In the genomic region with DNA sequence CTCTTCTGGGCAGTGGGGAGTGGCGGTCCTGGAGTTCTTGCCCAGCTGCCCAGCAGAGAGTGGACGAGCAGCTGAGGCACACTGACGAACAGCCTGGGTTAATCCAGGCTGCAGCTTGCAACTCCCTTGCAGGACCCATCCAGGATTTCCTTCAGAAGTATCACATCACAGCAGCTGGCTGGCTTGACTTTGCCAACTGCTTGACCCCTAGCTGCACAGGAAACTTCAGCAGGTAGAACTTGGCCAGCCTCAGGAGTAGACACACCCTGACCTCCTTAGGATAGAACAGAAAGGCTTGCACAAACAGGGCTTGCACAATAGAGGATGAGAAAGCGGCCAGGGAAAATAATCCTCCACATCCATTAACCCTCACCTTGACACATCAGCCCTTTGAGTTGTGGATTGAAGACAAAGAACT, we compare ENCODE assay signal across 16 cellular contexts. TPM values are rescaled to one million over a fixed set of nuclear protein-coding genes. Genes with fewer than 3 reads are reported as not detected.
DNase-seq lines count a peak whose midpoint lies in the region; ATAC-seq and TF ChIP-seq lines count a peak whose summit lies in the region.
"Had no signal": no experiment of that assay in that cellular context is flagged by ENCODE, and none has a peak within 500 bp of the region (broad histone marks: within the 10 kb centered on the region; RNA-seq: fewer than 3 reads in every experiment).

No MANE protein-coding gene starts in this region.

- no peaks in the 10 kb centered on the region for H3K27me3 ChIP-seq in tibial nerve
- H3K27me3 ChIP-seq: esophagus muscularis mucosa, tibial artery had no signal

- TF ChIP-seq CTCF in mucosa of descending colon (IDR thresholded peaks at IDR 0.05) (no peak), tibial nerve (IDR thresholded peaks at IDR 0.05) (no peak)

- 66 to 75% methylated on average over 4 of the region's 4 CpGs for WGBS in tibial nerve, 2 donors

- DNase-seq in amniotic epithelial cell (ENCODE audit: low read depth) = peak; percentile 79
- DNase-seq in Right ventricle myocardium superior = no peak
- no peak for DNase-seq in mucosa of descending colon
- peak; percentile 19 to 45 for DNase-seq in tibial nerve (ENCODE audit: low spot score in 2 of 2)
- DNase-seq in activated CD4-positive, alpha-beta T cell treated with anti-CD3 and anti-CD28 coated beads for 48 hours = no peak
- DNase-seq in DMS79 treated with DMSO at 0.1 percent for 48 hours (lab: John Stamatoyannopoulos, UW) = no peak
- DNase-seq: activated CD4-positive, CD25-positive, alpha-beta regulatory T cell treated with anti-CD3 and anti-CD28 coated beads, Interleukin-2, amount 50 U/mL, for 72 hours; activated gamma-delta T cell treated with Interleukin-2 at 50 U/mL for 16 hours; cortex of kidney; NCI-H2029; NCI-H510A; small intestine had no signal

- H3K9me3 ChIP-seq in mucosa of descending colon (no peaks in the 10 kb centered on the region), tibial nerve (no peaks in the 10 kb centered on the region)
- H3K9me3 ChIP-seq: esophagus muscularis mucosa, tibial artery had no signal

- ATAC-seq in Right ventricle myocardium superior (ENCODE audit: poor library complexity) (peak; percentile 14), mucosa of descending colon (peak; percentile 22), HG03354 (IDR thresholded peaks at IDR 0.05; ENCODE audit: poor library complexity, severe bottlenecking, unreplicated experiment) (no peak), GM19397 (IDR thresholded peaks at IDR 0.05; ENCODE audit: unreplicated experiment) (no peak)

- H3K4me3 ChIP-seq in mucosa of descending colon = no peak overlapping the region
- no peak overlapping the region for H3K4me3 ChIP-seq in tibial nerve
- H3K4me3 ChIP-seq: esophagus muscularis mucosa, tibial artery had no signal

- intact Hi-C loops in Right ventricle myocardium superior (cut with DNase I) (no loop called here), mucosa of descending colon (cut with DNase I, micrococcal nuclease) (no loop called here)

- H3K36me3 ChIP-seq in mucosa of descending colon (ENCODE audit: low read depth) = no peaks in the 10 kb centered on the region
- no peaks in the 10 kb centered on the region for H3K36me3 ChIP-seq in tibial nerve
- H3K36me3 ChIP-seq: esophagus muscularis mucosa, tibial artery had no signal

- no peaks in the 10 kb centered on the region for H3K4me1 ChIP-seq in mucosa of descending colon (ENCODE audit: low read depth)
- H3K4me1 ChIP-seq in tibial nerve = peaks cover 4 to 43% (median 6%) of the 10 kb centered on the region in 4 donors

- no peak for TF ChIP-seq POLR2A in tibial nerve (IDR thresholded peaks at IDR 0.05)

- H3K27ac ChIP-seq in tibial nerve = peak overlapping the region in 1 of 4 donors; percentile 39
- H3K27ac ChIP-seq: tibial artery had no signal

- peak in 1 of 2 donors; percentile 92 for TF ChIP-seq EP300 in tibial nerve (IDR thresholded peaks at IDR 0.05)

RNA-seq across cellular contexts. Expression of a gene that starts 27.9 kb away (rescaled TPM):
- 26.9 TPM for total RNA-seq in Right ventricle myocardium superior
- 10 to 100 TPM in 1 of 3 donors, 1 to 10 TPM in 2; 4.7 to 33.7 (median 7.9) TPM for total RNA-seq in mucosa of descending colon
- 100 to 1,000 TPM in 1 of 4 donors, 10 to 100 TPM in 3; 66.8 to 106 (median 80.4) TPM for total RNA-seq in tibial nerve

RNA-seq across cellular contexts. Expression of a gene that starts 54.7 kb away (rescaled TPM):
- total RNA-seq in Right ventricle myocardium superior (17.2 TPM), mucosa of descending colon (10 to 100 TPM; 32.8 to 37.6 (median 37.0) TPM), tibial nerve (10 to 100 TPM; 23.2 to 28.5 (median 25.6) TPM)

Comparison
In these comparisons a context has a peak if more than half of its experiments do, and no peak if none do; other contexts are left out.
1. DNase-seq: peak in amniotic epithelial cell (single experiment) and tibial nerve (2 of 2); none in Right ventricle myocardium superior (single experiment), mucosa of descending colon (0 of 3), activated CD4-positive, alpha-beta T cell treated with anti-CD3 and anti-CD28 coated beads for 48 hours (single experiment) and DMS79 treated with DMSO at 0.1 percent for 48 hours (single experiment).
2. ATAC-seq: peak in Right ventricle myocardium superior (single experiment) and mucosa of descending colon (single experiment); none in HG03354 (single experiment) and GM19397 (single experiment).